16 cellular contexts compared by ENCODE assay signal in the genomic region with DNA sequence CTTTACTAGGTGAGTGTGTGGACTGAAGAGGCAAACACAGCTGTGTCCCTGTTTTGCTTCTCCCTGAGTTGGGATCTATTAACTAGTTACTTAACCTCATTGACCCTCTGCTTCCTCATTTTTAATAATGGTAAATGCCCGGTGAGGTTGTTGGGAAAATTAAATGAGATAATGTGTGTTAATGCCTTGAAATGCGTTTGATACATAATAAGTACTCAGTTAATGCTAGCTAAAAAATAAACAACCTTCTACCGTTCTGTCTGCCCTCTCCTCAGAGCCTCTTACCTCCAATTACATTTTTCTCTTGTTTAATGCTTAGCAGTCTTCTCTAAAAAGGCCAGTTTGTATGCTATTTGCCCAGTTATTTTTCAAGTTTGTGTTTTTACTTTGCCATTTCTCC.
DNase-seq lines count a peak whose midpoint lies in the region; ATAC-seq and TF ChIP-seq lines count a peak whose summit lies in the region.
"Had no signal": no experiment of that assay in that cellular context is flagged by ENCODE, and none has a peak within 500 bp of the region (broad histone marks: within the 10 kb centered on the region; RNA-seq: fewer than 3 reads in every experiment).

No MANE protein-coding gene starts in this region.

- peaks cover 60% of the 10 kb centered on the region for H3K36me3 Mint-ChIP-seq in activated CD8-positive, alpha-beta memory T cell treated with anti-CD3 and anti-CD28 coated beads, Interleukin-2, amount 10 ng/mL, durations not matched to agents 7 days and 5 days
- peaks cover 40% of the 10 kb centered on the region for H3K36me3 Mint-ChIP-seq in GM23338 (ENCODE audit: low read depth)
- H3K36me3 Mint-ChIP-seq in neural progenitor cell, result peaks cover 35% of the 10 kb centered on the region

- no peaks in the 10 kb centered on the region for H3K27me3 Mint-ChIP-seq in activated CD8-positive, alpha-beta memory T cell treated with anti-CD3 and anti-CD28 coated beads, Interleukin-2, amount 10 ng/mL, durations not matched to agents 7 days and 5 days
- H3K27me3 Mint-ChIP-seq in GM23338 (ENCODE audit: insufficient read depth, low read depth, poor library complexity), result peaks cover 3% of the 10 kb centered on the region
- H3K27me3 Mint-ChIP-seq in neural progenitor cell (ENCODE audit: insufficient read depth, low read depth), result no peaks in the 10 kb centered on the region
- H3K27me3 Mint-ChIP-seq: CD4-positive, alpha-beta memory T cell had no signal

- no peak overlapping the region for H3K4me3 Mint-ChIP-seq in activated CD8-positive, alpha-beta memory T cell treated with anti-CD3 and anti-CD28 coated beads, Interleukin-2, amount 10 ng/mL, durations not matched to agents 7 days and 5 days
- H3K4me3 Mint-ChIP-seq in GM23338 (no peak overlapping the region), neural progenitor cell (no peak overlapping the region)
- H3K4me3 Mint-ChIP-seq: CD14-positive monocyte; CD4-positive, alpha-beta memory T cell had no signal

- no peaks in the 10 kb centered on the region for H3K9me2 ChIP-seq in GM23338 (ENCODE audit: insufficient read depth)

- H3K27ac Mint-ChIP-seq in activated CD8-positive, alpha-beta memory T cell treated with anti-CD3 and anti-CD28 coated beads, Interleukin-2, amount 10 ng/mL, durations not matched to agents 7 days and 5 days, result peak overlapping the region; percentile 47
- H3K27ac Mint-ChIP-seq in GM23338, result peak overlapping the region; percentile 46; the same call in 1 of the 2 replicates
- no peak overlapping the region for H3K27ac Mint-ChIP-seq in neural progenitor cell
- H3K27ac Mint-ChIP-seq: CD4-positive, alpha-beta memory T cell had no signal

- H3F3A ChIP-seq in GM23338 (replicated peaks; ENCODE audit: low read depth), result no peaks in the 10 kb centered on the region
- H3F3A ChIP-seq in neural progenitor cell (ENCODE audit: low read depth), result no peaks in the 10 kb centered on the region

- no peaks in the 10 kb centered on the region for H3K9me3 Mint-ChIP-seq in activated CD8-positive, alpha-beta memory T cell treated with anti-CD3 and anti-CD28 coated beads, Interleukin-2, amount 10 ng/mL, durations not matched to agents 7 days and 5 days (ENCODE audit: low read depth)
- H3K9me3 Mint-ChIP-seq in GM23338 (no peaks in the 10 kb centered on the region), neural progenitor cell (no peaks in the 10 kb centered on the region)

- no peak overlapping the region for H3K9ac ChIP-seq in HUES6 (ENCODE audit: low read length)
- H3K9ac ChIP-seq in neural progenitor cell, result no peak overlapping the region
- H3K9ac ChIP-seq: BLaER1 had no signal

- H3K27me3 ChIP-seq in GM23338 (ENCODE audit: insufficient read depth) (no peaks in the 10 kb centered on the region), HUES6 (ENCODE audit: control insufficient read depth, insufficient read depth, low read length) (no peaks in the 10 kb centered on the region), neural progenitor cell (no peaks in the 10 kb centered on the region)

- H3K4me2 ChIP-seq in GM23338 (no peak overlapping the region), neural progenitor cell (no peak overlapping the region)
- H3K4me2 ChIP-seq: BLaER1 had no signal

- TF ChIP-seq CTCF in GM23338 (conservative IDR thresholded peaks at IDR 0.05; ENCODE audit: low read depth in 2 of 2), result no peak
- TF ChIP-seq CTCF in neural progenitor cell (IDR thresholded peaks at IDR 0.05), result no peak

- H3K4me1 Mint-ChIP-seq in activated CD8-positive, alpha-beta memory T cell treated with anti-CD3 and anti-CD28 coated beads, Interleukin-2, amount 10 ng/mL, durations not matched to agents 7 days and 5 days, result peaks cover 19% of the 10 kb centered on the region
- H3K4me1 Mint-ChIP-seq in GM23338, result no peaks in the 10 kb centered on the region
- H3K4me1 Mint-ChIP-seq in neural progenitor cell, result peaks cover 5% of the 10 kb centered on the region

- CTCF ChIA-PET in activated CD8-positive, alpha-beta memory T cell treated with anti-CD3 and anti-CD28 coated beads, Interleukin-2, amount 10 ng/mL, durations not matched to agents 7 days and 5 days (lab: Charles Lee), result no interaction called here

- no peak overlapping the region for H3K4me3 ChIP-seq in GM23338
- H3K4me3 ChIP-seq in HUES6 (ENCODE audit: low read depth, low read length), result no peak overlapping the region
- no peak overlapping the region for H3K4me3 ChIP-seq in neural progenitor cell
- H3K4me3 ChIP-seq: BLaER1 had no signal

- H4K20me1 ChIP-seq in GM23338 (replicated peaks; ENCODE audit: insufficient read depth), result no peaks in the 10 kb centered on the region
- no peaks in the 10 kb centered on the region for H4K20me1 ChIP-seq in neural progenitor cell (ENCODE audit: low read depth)

- no peaks in the 10 kb centered on the region; the same call in 1 of the 2 replicates for H3K36me3 ChIP-seq in GM23338 (ENCODE audit: insufficient read depth)
- peaks cover 89% of the 10 kb centered on the region for H3K36me3 ChIP-seq in HUES6 (ENCODE audit: control insufficient read depth, insufficient read depth, low read length)
- peaks cover 27% of the 10 kb centered on the region for H3K36me3 ChIP-seq in neural progenitor cell

- H3K27ac ChIP-seq in GM23338 (ENCODE audit: low read depth), result no peak overlapping the region
- 0 out of 2 replicates have a peak overlapping the region, but pooled peaks have one; percentile 14 for H3K27ac ChIP-seq in HUES6 (ENCODE audit: low read depth, low read length)
- H3K27ac ChIP-seq in neural progenitor cell, result peak overlapping the region; percentile 56
- H3K27ac ChIP-seq: BLaER1 had no signal

- no peak for ATAC-seq in activated CD8-positive, alpha-beta memory T cell treated with anti-CD3 and anti-CD28 coated beads, Interleukin-2, amount 10 ng/mL, durations not matched to agents 7 days and 5 days
- no peak for ATAC-seq in GM23338

- H3K4me1 ChIP-seq in GM23338 (ENCODE audit: insufficient read depth), result no peaks in the 10 kb centered on the region
- H3K4me1 ChIP-seq in HUES6 (ENCODE audit: control insufficient read depth, insufficient read depth, low read length), result no peaks in the 10 kb centered on the region
- no peaks in the 10 kb centered on the region for H3K4me1 ChIP-seq in neural progenitor cell
- H3K4me1 ChIP-seq: BLaER1 had no signal

- H3K79me2 ChIP-seq in GM23338 (replicated peaks; ENCODE audit: insufficient read depth) (no peaks in the 10 kb centered on the region), neural progenitor cell (ENCODE audit: low read depth) (peaks cover 15% of the 10 kb centered on the region)

- no peaks in the 10 kb centered on the region for H3K9me3 ChIP-seq in HUES6 (ENCODE audit: control insufficient read depth, insufficient read depth, low read depth, low read length)
- no peaks in the 10 kb centered on the region for H3K9me3 ChIP-seq in neural progenitor cell (ENCODE audit: low read depth)
- H3K9me3 ChIP-seq: BLaER1 had no signal

- DNase-seq in activated CD8-positive, alpha-beta memory T cell treated with anti-CD3 and anti-CD28 coated beads, Interleukin-2, amount 10 ng/mL, durations not matched to agents 7 days and 5 days, result no peak
- DNase-seq in activated CD8-positive, alpha-beta memory T cell treated with anti-CD3 and anti-CD28 coated beads, Interleukin-2, amount 50 U/mL, for 4 hours, result no peak
- DNase-seq in GM23338 (ENCODE audit: low spot score) (no peak), neural progenitor cell (ENCODE audit: low spot score) (no peak), NCI-H2107 treated with DMSO at 0.1 percent for 48 hours (lab: John Stamatoyannopoulos, UW; ENCODE audit: unreplicated experiment) (no peak)
- no peak for DNase-seq in activated CD4-positive, alpha-beta T cell treated with anti-CD3 and anti-CD28 coated beads for 1 hour
- DNase-seq: 8988T; CD4-positive, alpha-beta memory T cell; DMS153; DMS79; GDM1; GOT3; H7 had no signal

- H2AFZ ChIP-seq in GM23338 (no peak overlapping the region), neural progenitor cell (replicated peaks) (no peak overlapping the region)

TF ChIP-seq in GM23338, 12 proteins besides CTCF, POLR2A, EP300 and RAD21:
- TF ChIP-seq EZH2 (IDR thresholded peaks at IDR 0.05; ENCODE audit: low read depth, unreplicated experiment), result no peak
- TF ChIP-seq ZNF114 (CRISPR knock-in tag; IDR thresholded peaks at IDR 0.05), result no peak
- TF ChIP-seq NANOG (IDR thresholded peaks at IDR 0.05; ENCODE audit: borderline replicate concordance), result no peak
- no peak for TF ChIP-seq ETS1 (IDR thresholded peaks at IDR 0.05)
TF ChIP-seq in GM23338: peak in this region for 0.
